8 cellular contexts compared by ENCODE assay signal in genomic region chr11:130023204-130023603, GRCh38. TPM values are rescaled to one million over a fixed set of nuclear protein-coding genes. Genes with fewer than 3 reads are reported as not detected.
DNase-seq lines count a peak whose midpoint lies in the region; ATAC-seq, FAIRE-seq and TF ChIP-seq lines count a peak whose summit lies in the region.

No MANE protein-coding gene starts in this region.

- peaks cover 11% of the 10 kb centered on the region for H3K4me1 ChIP-seq in astrocyte (ENCODE audit: insufficient read depth, low read length)
- no peaks in the 10 kb centered on the region for H3K4me1 ChIP-seq in prostate gland (replicated peaks)
- peaks cover 3% of the 10 kb centered on the region; the same call in 1 of the 2 replicates for H3K4me1 ChIP-seq in HAP-1

- peak overlapping the region; percentile 92 for H3K27ac Mint-ChIP-seq in astrocyte (ENCODE audit: unreplicated experiment)
- H3K27ac Mint-ChIP-seq in activated CD4-positive, alpha-beta T cell treated with anti-CD3 and anti-CD28 coated beads, Interleukin-2, amount 10 ng/mL, durations not matched to agents 24 days and 14 days, result no peak overlapping the region

- no peak for TF ChIP-seq POLR2A in prostate gland (IDR thresholded peaks at IDR 0.05)

- H3K9me3 ChIP-seq in astrocyte (ENCODE audit: insufficient read depth, low read depth, low read length), result no peaks in the 10 kb centered on the region
- no peaks in the 10 kb centered on the region for H3K9me3 ChIP-seq in prostate gland
- no peaks in the 10 kb centered on the region for H3K9me3 ChIP-seq in HAP-1

- H4K20me1 ChIP-seq in astrocyte (ENCODE audit: insufficient read depth, low read length), result no peaks in the 10 kb centered on the region

- H3K27ac ChIP-seq in astrocyte (ENCODE audit: low read depth, low read length) (no peak overlapping the region), prostate gland (no peak overlapping the region)

- H3K36me3 ChIP-seq in astrocyte (ENCODE audit: insufficient read depth, low read length) (no peaks in the 10 kb centered on the region), prostate gland (no peaks in the 10 kb centered on the region), HAP-1 (replicated peaks) (no peaks in the 10 kb centered on the region)

- 64% methylated on average over 2 of the region's 2 CpGs for WGBS in prostate gland

- no peaks in the 10 kb centered on the region for H3K9me3 Mint-ChIP-seq in astrocyte (ENCODE audit: unreplicated experiment)
- no peaks in the 10 kb centered on the region for H3K9me3 Mint-ChIP-seq in activated CD4-positive, alpha-beta T cell treated with anti-CD3 and anti-CD28 coated beads, Interleukin-2, amount 10 ng/mL, durations not matched to agents 24 days and 14 days

- no peaks in the 10 kb centered on the region for H3K27me3 Mint-ChIP-seq in astrocyte (ENCODE audit: low read depth, unreplicated experiment)
- H3K27me3 Mint-ChIP-seq in activated CD4-positive, alpha-beta T cell treated with anti-CD3 and anti-CD28 coated beads, Interleukin-2, amount 10 ng/mL, durations not matched to agents 24 days and 14 days, result peaks cover 12% of the 10 kb centered on the region

- H3K4me3 ChIP-seq in astrocyte (ENCODE audit: insufficient read depth, low read depth, low read length), result no peak overlapping the region
- H3K4me3 ChIP-seq in prostate gland, result no peak overlapping the region
- no peak overlapping the region for H3K4me3 ChIP-seq in HAP-1

- ATAC-seq in GM19328 (IDR thresholded peaks at IDR 0.05; ENCODE audit: unreplicated experiment) (peak; percentile 92), HG03175 (IDR thresholded peaks at IDR 0.05; ENCODE audit: unreplicated experiment) (peak; percentile 97)

- peak; percentile 87 for FAIRE-seq in astrocyte (lab: Jason Lieb, UNC)

- H2AFZ ChIP-seq in astrocyte (ENCODE audit: low read depth, low read length), result no peak overlapping the region

- no peaks in the 10 kb centered on the region for H3K79me2 ChIP-seq in astrocyte (ENCODE audit: insufficient read depth, low read length)

- H3K4me3 Mint-ChIP-seq in astrocyte (ENCODE audit: unreplicated experiment), result peak overlapping the region; percentile 51
- H3K4me3 Mint-ChIP-seq in activated CD4-positive, alpha-beta T cell treated with anti-CD3 and anti-CD28 coated beads, Interleukin-2, amount 10 ng/mL, durations not matched to agents 24 days and 14 days, result no peak overlapping the region

- H3K27me3 ChIP-seq in astrocyte (ENCODE audit: insufficient read depth, low read length) (no peaks in the 10 kb centered on the region), prostate gland (replicated peaks; ENCODE audit: insufficient read depth) (no peaks in the 10 kb centered on the region), HAP-1 (ENCODE audit: low read depth) (no peaks in the 10 kb centered on the region)

- DNase-seq in 8988T, result peak; percentile 63
- peak; percentile 71 for DNase-seq in astrocyte (ENCODE audit: low read depth)
- DNase-seq in prostate gland (ENCODE audit: low spot score), result no peak
- DNase-seq in HAP-1 (ENCODE audit: low spot score in 2 of 2), result no peak
- DNase-seq in activated CD4-positive, alpha-beta T cell treated with anti-CD3 and anti-CD28 coated beads, Interleukin-2, amount 10 ng/mL, durations not matched to agents 24 days and 14 days, result no peak
- DNase-seq in NCI-H2196 (lab: John Stamatoyannopoulos, UW; ENCODE audit: unreplicated experiment), result no peak

- in situ Hi-C loops in HAP-1 (cut with MboI; ENCODE audit: low sequenced_read_pairs), result no loop called here

- TF ChIP-seq CTCF in astrocyte (IDR thresholded peaks at IDR 0.05; ENCODE audit: insufficient read depth, low read depth, low read length), result no peak
- no peak for TF ChIP-seq CTCF in prostate gland (IDR thresholded peaks at IDR 0.05)

- no peaks in the 10 kb centered on the region for H3K36me3 Mint-ChIP-seq in astrocyte (ENCODE audit: low read depth, unreplicated experiment)
- H3K36me3 Mint-ChIP-seq in activated CD4-positive, alpha-beta T cell treated with anti-CD3 and anti-CD28 coated beads, Interleukin-2, amount 10 ng/mL, durations not matched to agents 24 days and 14 days (ENCODE audit: low read depth), result no peaks in the 10 kb centered on the region

- peaks cover 30% of the 10 kb centered on the region for H3K4me1 Mint-ChIP-seq in astrocyte (ENCODE audit: low read depth, unreplicated experiment)
- H3K4me1 Mint-ChIP-seq in activated CD4-positive, alpha-beta T cell treated with anti-CD3 and anti-CD28 coated beads, Interleukin-2, amount 10 ng/mL, durations not matched to agents 24 days and 14 days, result no peaks in the 10 kb centered on the region

- intact Hi-C loops in prostate gland (cut with DNase I), result no loop called here
- intact Hi-C loops in activated CD4-positive, alpha-beta T cell treated with anti-CD3 and anti-CD28 coated beads, Interleukin-2, amount 10 ng/mL, durations not matched to agents 24 days and 14 days (cut with micrococcal nuclease), result no loop called here

- H3K9ac ChIP-seq in astrocyte (ENCODE audit: low read length), result no peak overlapping the region

- H3K4me2 ChIP-seq in astrocyte (ENCODE audit: low read length), result peak overlapping the region; percentile 35

RNA-seq across cellular contexts. Expression of gene PRDM10, which starts 20.6 kb away (rescaled TPM):
- 9.6 and 10.1 TPM in 2 replicates for total RNA-seq in astrocyte
- 1 to 10 TPM; 7.0 to 7.7 TPM for total RNA-seq in prostate gland
- 15.9 and 16.1 TPM in 2 replicates for total RNA-seq in activated CD4-positive, alpha-beta T cell treated with anti-CD3 and anti-CD28 coated beads, Interleukin-2, amount 10 ng/mL, durations not matched to agents 24 days and 14 days

RNA-seq across cellular contexts. Expression of gene APLP2, which starts 46.5 kb away (rescaled TPM):
- total RNA-seq in astrocyte (804 and 849 TPM in 2 replicates), prostate gland (100 to 1,000 TPM; 222 to 434 TPM)
- total RNA-seq in activated CD4-positive, alpha-beta T cell treated with anti-CD3 and anti-CD28 coated beads, Interleukin-2, amount 10 ng/mL, durations not matched to agents 24 days and 14 days, result 44.9 and 46.4 TPM in 2 replicates

Comparison
In these comparisons a context has a peak if more than half of its experiments do, and no peak if none do; other contexts are left out.
1. DNase-seq: peak in 8988T (single experiment) and astrocyte (single experiment); none in prostate gland (single experiment), HAP-1 (0 of 2), activated CD4-positive, alpha-beta T cell treated with anti-CD3 and anti-CD28 coated beads, Interleukin-2, amount 10 ng/mL, durations not matched to agents 24 days and 14 days (single experiment) and NCI-H2196 (single experiment).